ENCODE assay signal across 26 cellular contexts in the genomic region with DNA sequence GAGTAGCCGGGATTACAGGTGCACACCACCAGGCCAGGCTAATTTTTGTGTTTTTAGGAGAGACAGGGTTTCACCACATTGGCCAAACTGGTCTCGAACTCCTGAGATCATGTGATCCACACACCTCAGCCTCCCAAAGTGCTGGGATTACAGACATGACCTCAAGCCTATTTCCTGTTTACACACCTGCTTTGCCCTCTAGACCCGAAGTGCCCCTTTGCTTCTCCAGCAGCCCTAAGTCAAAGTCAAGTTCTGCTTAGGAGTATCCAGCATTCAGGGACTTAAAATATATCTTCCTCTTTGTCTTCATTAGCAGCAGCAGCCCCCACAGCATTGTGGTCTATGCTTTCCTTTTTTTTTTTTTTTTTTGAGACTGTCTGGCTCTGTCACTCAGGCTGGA. TPM values are rescaled to one million over a fixed set of nuclear protein-coding genes. Genes with fewer than 3 reads are reported as not detected.
DNase-seq lines count a peak whose midpoint lies in the region; ATAC-seq and TF ChIP-seq lines count a peak whose summit lies in the region.
"Had no signal": no experiment of that assay in that cellular context is flagged by ENCODE, and none has a peak within 500 bp of the region (broad histone marks: within the 10 kb centered on the region; RNA-seq: fewer than 3 reads in every experiment).

No MANE protein-coding gene starts in this region.

- H3K27me3 ChIP-seq in CD4-positive, alpha-beta memory T cell (ENCODE audit: insufficient read depth, low read length) = no peaks in the 10 kb centered on the region
- H3K27me3 ChIP-seq in suprapubic skin = peaks cover 12% of the 10 kb centered on the region
- H3K27me3 ChIP-seq: brain microvascular endothelial cell, ovary, vagina had no signal

- no peak overlapping the region for H3K4me3 ChIP-seq in CD4-positive, alpha-beta memory T cell (ENCODE audit: low read length in 2 of 2)
- H3K4me3 ChIP-seq in NB4 (ENCODE audit: low read depth, low read length) (no peak overlapping the region), suprapubic skin (no peak overlapping the region)
- H3K4me3 ChIP-seq: colonic mucosa, ovary, vagina had no signal

- no peak for ATAC-seq in T-helper 17 cell
- ATAC-seq: natural killer cell, right cardiac atrium had no signal

- no peak for TF ChIP-seq EP300 in suprapubic skin (IDR thresholded peaks at IDR 0.05)

- H3K27ac ChIP-seq in CD4-positive, alpha-beta memory T cell (ENCODE audit: low read depth, low read length) = no peak overlapping the region
- no peak overlapping the region for H3K27ac ChIP-seq in suprapubic skin
- H3K27ac ChIP-seq: brain microvascular endothelial cell, colonic mucosa, ovary, vagina, WERI-Rb-1 had no signal

- TF ChIP-seq CTCF in NB4 (IDR thresholded peaks at IDR 0.05; ENCODE audit: low read depth, low read length) = no peak
- TF ChIP-seq CTCF in suprapubic skin (IDR thresholded peaks at IDR 0.05) = no peak
- no peak for TF ChIP-seq CTCF in GM10248 (IDR thresholded peaks at IDR 0.05; ENCODE audit: control extremely low read depth, extremely low read depth, low read depth, missing control alignments)

- CTCF ChIA-PET in CD4-positive, alpha-beta memory T cell (lab: Charles Lee; ENCODE audit: partially characterized antibody) = interaction anchor here (1.1 to 3.1 kb wide), 6 partner anchors 27 to 265 kb away, joined by 3 to 11 read pairs (median 8); no protein-coding TSS in a partner anchor
- CTCF ChIA-PET in GM10248 (lab: Yijun Ruan, JAX) = interaction anchor here (1.0 to 4.7 kb wide), 9 partner anchors 15 to 303 kb away, joined by 3 to 27 read pairs (median 5); no protein-coding TSS in a partner anchor

- peak overlapping the region; percentile 18 to 80 (median 60) for H3K27ac Mint-ChIP-seq in CD4-positive, alpha-beta memory T cell
- H3K27ac Mint-ChIP-seq in T-helper 17 cell = peak overlapping the region; percentile 82
- H3K27ac Mint-ChIP-seq: activated CD4-positive, alpha-beta memory T cell treated with anti-CD3 and anti-CD28 coated beads, Interleukin-2, amount 10 ng/mL, durations not matched to agents 7 days and 5 days; activated T-cell treated with anti-CD3 and anti-CD28 coated beads, Interleukin-2, amount 50 U/mL, for 24 hours; endodermal cell; HFFc6; T-helper 1 cell treated with Interleukin-12 subunit alpha and Interleukin-12 subunit beta and Interleukin-4 antibody, amounts not matched to agents 30 μg/mL and 1 μg/mL, for 36 hours had no signal

- WGBS in suprapubic skin = 82% methylated on average over 3 of the region's 3 CpGs

- H3K4me1 Mint-ChIP-seq in CD4-positive, alpha-beta memory T cell = peaks cover 24 to 61% (median 37%) of the 10 kb centered on the region in 4 donors
- peaks cover 53% of the 10 kb centered on the region for H3K4me1 Mint-ChIP-seq in T-helper 17 cell

- peak overlapping the region in 3 of 8 donors; percentile 20 to 50 (median 46) for H3K4me3 Mint-ChIP-seq in CD4-positive, alpha-beta memory T cell
- peak overlapping the region; percentile 39 for H3K4me3 Mint-ChIP-seq in T-helper 17 cell
- H3K4me3 Mint-ChIP-seq: activated CD4-positive, alpha-beta memory T cell treated with anti-CD3 and anti-CD28 coated beads, Interleukin-2, amount 10 ng/mL, durations not matched to agents 7 days and 5 days; activated T-cell treated with anti-CD3 and anti-CD28 coated beads, Interleukin-2, amount 50 U/mL, for 24 hours; endodermal cell; HFFc6; natural killer cell; T-helper 1 cell treated with Interleukin-12 subunit alpha and Interleukin-12 subunit beta and Interleukin-4 antibody, amounts not matched to agents 30 μg/mL and 1 μg/mL, for 36 hours had no signal

- no peaks in the 10 kb centered on the region for H3K9me3 ChIP-seq in CD4-positive, alpha-beta memory T cell (ENCODE audit: control insufficient read depth in 1 of 2, low read length in 2 of 2)
- H3K9me3 ChIP-seq in T-helper 17 cell (ENCODE audit: control insufficient read depth, low read length, poor library complexity, severe bottlenecking) (no peaks in the 10 kb centered on the region), suprapubic skin (no peaks in the 10 kb centered on the region)
- H3K9me3 ChIP-seq: colonic mucosa, ovary, vagina had no signal

- no peaks in the 10 kb centered on the region for H3K36me3 ChIP-seq in CD4-positive, alpha-beta memory T cell (ENCODE audit: insufficient read depth, low read length)
- H3K36me3 ChIP-seq in suprapubic skin = no peaks in the 10 kb centered on the region
- H3K36me3 ChIP-seq: brain microvascular endothelial cell, colonic mucosa, ovary, vagina, WERI-Rb-1 had no signal

- no peaks in the 10 kb centered on the region for H3K27me3 Mint-ChIP-seq in CD4-positive, alpha-beta memory T cell
- H3K27me3 Mint-ChIP-seq in T-helper 17 cell = no peaks in the 10 kb centered on the region
- H3K27me3 Mint-ChIP-seq: activated CD4-positive, alpha-beta memory T cell treated with anti-CD3 and anti-CD28 coated beads, Interleukin-2, amount 10 ng/mL, durations not matched to agents 7 days and 5 days; activated T-cell treated with anti-CD3 and anti-CD28 coated beads, Interleukin-2, amount 50 U/mL, for 24 hours had no signal

- DNase-seq in NCI-H146 (lab: John Stamatoyannopoulos, UW) (peak; percentile 28), NCI-H146 treated with DMSO at 0.1 percent for 48 hours (lab: John Stamatoyannopoulos, UW; ENCODE audit: unreplicated experiment) (no peak), NB4 (ENCODE audit: low read depth) (peak; percentile 41), T-helper 17 cell (no peak), superior temporal gyrus (ENCODE audit: extremely low spot score) (no peak), suprapubic skin (ENCODE audit: low spot score in 2 of 2) (no peak), GM10248 (ENCODE audit: extremely low spot score) (no peak)
- DNase-seq in CD4-positive, alpha-beta memory T cell = no peak
- DNase-seq: 8988T; activated CD4-positive, alpha-beta memory T cell treated with anti-CD3 and anti-CD28 coated beads, Interleukin-2, amount 10 ng/mL, durations not matched to agents 7 days and 5 days; activated T-cell treated with anti-CD3 and anti-CD28 coated beads, Interleukin-2, amount 50 U/mL, for 24 hours; AML-193; brain microvascular endothelial cell; colonic mucosa; endodermal cell; HFFc6; mesendoderm; natural killer cell; NCI-H1930; NCI-H524 treated with DMSO at 0.1 percent for 48 hours; ovary; right cardiac atrium; stimulated activated CD8-positive, alpha-beta memory T cell treated with anti-CD3 and anti-CD28 coated beads, Interleukin-4, amount 100 ng/mL, for 48 hours; WERI-Rb-1 had no signal

- H3K36me3 Mint-ChIP-seq in CD4-positive, alpha-beta memory T cell = peaks cover 19% of the 10 kb centered on the region in 2 donors
- H3K36me3 Mint-ChIP-seq in T-helper 17 cell (ENCODE audit: low read depth) = peaks cover 12% of the 10 kb centered on the region
- H3K36me3 Mint-ChIP-seq: natural killer cell had no signal

- H3K9me3 Mint-ChIP-seq in CD4-positive, alpha-beta memory T cell = no peaks in the 10 kb centered on the region
- H3K9me3 Mint-ChIP-seq: activated CD4-positive, alpha-beta memory T cell treated with anti-CD3 and anti-CD28 coated beads, Interleukin-2, amount 10 ng/mL, durations not matched to agents 7 days and 5 days; activated T-cell treated with anti-CD3 and anti-CD28 coated beads, Interleukin-2, amount 50 U/mL, for 24 hours; endodermal cell; HFFc6; natural killer cell; T-helper 1 cell treated with Interleukin-12 subunit alpha and Interleukin-12 subunit beta and Interleukin-4 antibody, amounts not matched to agents 30 μg/mL and 1 μg/mL, for 36 hours had no signal

- POLR2A ChIA-PET in CD4-positive, alpha-beta memory T cell (lab: Charles Lee; ENCODE audit: partially characterized antibody) = interaction anchor here (0.8 to 1.4 kb wide), 4 partner anchors 13 to 160 kb away, joined by 3 to 4 read pairs (median 3); no protein-coding TSS in a partner anchor
- POLR2A ChIA-PET in GM10248 (lab: Yijun Ruan, JAX) = no interaction called here

- intact Hi-C loops in CD4-positive, alpha-beta memory T cell (cut with micrococcal nuclease) = no loop called here

- H3K4me1 ChIP-seq in CD4-positive, alpha-beta memory T cell (ENCODE audit: insufficient read depth, low read length) = peaks cover 47% of the 10 kb centered on the region
- H3K4me1 ChIP-seq in suprapubic skin = peaks cover 19% of the 10 kb centered on the region

- no peak for TF ChIP-seq POLR2A in NB4 (IDR thresholded peaks at IDR 0.05; ENCODE audit: extremely low read depth, insufficient read length)
- no peak for TF ChIP-seq POLR2A in suprapubic skin (IDR thresholded peaks at IDR 0.05)

RNA-seq across cellular contexts. Expression of a gene that starts 3.6 kb away (rescaled TPM):
- total RNA-seq in CD4-positive, alpha-beta memory T cell = 10 to 100 TPM; 68.5 to 69.3 TPM
- 10 to 100 TPM in 1 of 2 donors, 1 to 10 TPM in 1; 3.1 to 22.7 TPM for polyA plus RNA-seq in CD4-positive, alpha-beta memory T cell
- total RNA-seq in T-helper 17 cell = 10 to 100 TPM; 24.5 to 42.7 TPM
- total RNA-seq in suprapubic skin = 100 to 1,000 TPM in 1 of 4 donors, under 1 TPM in 3; 0.55 to 244 (median 0.71) TPM

RNA-seq across cellular contexts. Expression of a gene that starts 59.9 kb away (rescaled TPM):
- 10 to 100 TPM; 25.1 to 26.0 TPM for total RNA-seq in CD4-positive, alpha-beta memory T cell
- 10 to 100 TPM; 14.8 to 24.6 TPM for polyA plus RNA-seq in CD4-positive, alpha-beta memory T cell
- total RNA-seq in T-helper 17 cell (10 to 100 TPM; 23.1 to 23.6 TPM), suprapubic skin (10 to 100 TPM; 31.1 to 42.9 (median 33.5) TPM)

Comparison
In these comparisons a context has a peak if more than half of its experiments do, and no peak if none do; other contexts are left out.
1. DNase-seq: peak in NCI-H146 (single experiment) and NB4 (single experiment); none in NCI-H146 treated with DMSO at 0.1 percent for 48 hours (single experiment), CD4-positive, alpha-beta memory T cell (0 of 5), T-helper 17 cell (0 of 3), superior temporal gyrus (single experiment), suprapubic skin (0 of 2) and GM10248 (single experiment).